Comparison of ENCODE assay signal across 8 cellular contexts in the genomic region with DNA sequence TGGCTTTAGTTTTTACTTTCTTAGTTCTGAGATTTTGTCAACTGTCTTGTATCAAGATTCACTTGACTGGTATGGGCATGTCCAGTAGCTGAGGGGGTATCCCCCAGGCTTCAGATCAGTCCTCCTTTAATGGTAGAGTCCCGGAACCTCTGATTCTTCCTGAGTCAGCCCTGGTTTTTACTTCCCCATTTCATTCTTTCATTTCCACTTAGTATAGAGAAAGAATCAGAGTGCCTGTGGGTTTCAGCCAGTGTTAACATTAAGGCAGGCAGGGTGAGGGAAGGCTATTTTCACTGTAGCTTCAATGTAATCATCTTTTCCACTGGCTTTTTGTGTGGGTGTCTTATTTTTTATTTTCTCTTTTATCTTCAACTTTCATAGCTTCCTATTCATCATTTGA. TPM values are rescaled to one million over a fixed set of nuclear protein-coding genes. Genes with fewer than 3 reads are reported as not detected.
DNase-seq lines count a peak whose midpoint lies in the region; ATAC-seq lines count a peak whose summit lies in the region.

No MANE protein-coding gene starts in this region.

- H3K27ac Mint-ChIP-seq in dendritic cell treated with granulocyte-macrophage colony-stimulating factor and Interleukin-4, amounts not matched to agents 40 ng/mL and 50 ng/mL, for 4 days = peak overlapping the region; percentile 61

- DNase-seq in D341Med (ENCODE audit: low spot score) (no peak), cerebellar cortex (ENCODE audit: low spot score) (no peak), NCI-H510A treated with DMSO at 0.1 percent for 48 hours (lab: John Stamatoyannopoulos, UW) (no peak), mesenteric fat pad (ENCODE audit: low spot score) (no peak)

- H3K36me3 Mint-ChIP-seq in dendritic cell treated with granulocyte-macrophage colony-stimulating factor and Interleukin-4, amounts not matched to agents 40 ng/mL and 50 ng/mL, for 4 days (ENCODE audit: low read depth) = peaks cover 7% of the 10 kb centered on the region

- H3K9me3 Mint-ChIP-seq in dendritic cell treated with granulocyte-macrophage colony-stimulating factor and Interleukin-4, amounts not matched to agents 40 ng/mL and 50 ng/mL, for 4 days = no peaks in the 10 kb centered on the region

- peaks cover 41% of the 10 kb centered on the region for H3K4me1 Mint-ChIP-seq in dendritic cell treated with granulocyte-macrophage colony-stimulating factor and Interleukin-4, amounts not matched to agents 40 ng/mL and 50 ng/mL, for 4 days (ENCODE audit: low read depth)

- no peaks in the 10 kb centered on the region for H3K27me3 Mint-ChIP-seq in dendritic cell treated with granulocyte-macrophage colony-stimulating factor and Interleukin-4, amounts not matched to agents 40 ng/mL and 50 ng/mL, for 4 days

- ATAC-seq in GM18511 (IDR thresholded peaks at IDR 0.05; ENCODE audit: unreplicated experiment) (peak; percentile 100), GM21390 (IDR thresholded peaks at IDR 0.05; ENCODE audit: unreplicated experiment) (peak; percentile 98), HG03439 (IDR thresholded peaks at IDR 0.05; ENCODE audit: unreplicated experiment) (peak; percentile 98)

- intact Hi-C loops in dendritic cell treated with granulocyte-macrophage colony-stimulating factor and Interleukin-4, amounts not matched to agents 40 ng/mL and 50 ng/mL, for 4 days (cut with micrococcal nuclease) = no loop called here

- H3K4me3 Mint-ChIP-seq in dendritic cell treated with granulocyte-macrophage colony-stimulating factor and Interleukin-4, amounts not matched to agents 40 ng/mL and 50 ng/mL, for 4 days = no peak overlapping the region

RNA-seq across cellular contexts. Expression of a gene that starts 8.3 kb away (rescaled TPM):
- total RNA-seq in mesenteric fat pad = 33.2 TPM

RNA-seq across cellular contexts. Expression of a gene that starts 44.2 kb away (rescaled TPM):
- total RNA-seq in mesenteric fat pad = not detected
